In genomic region chrX:139932077-139932900, GRCh38 we compare ENCODE assay signal across 8 cellular contexts. TPM values are rescaled to one million over a fixed set of nuclear protein-coding genes. Genes with fewer than 3 reads are reported as not detected.
DNase-seq lines count a peak whose midpoint lies in the region; ATAC-seq and TF ChIP-seq lines count a peak whose summit lies in the region.

No MANE protein-coding gene starts in this region.

- TF ChIP-seq CTCF in lower lobe of right lung (IDR thresholded peaks at IDR 0.05): no peak

- H3K27me3 ChIP-seq in Karpas-422 (ENCODE audit: low read length) (no peaks in the 10 kb centered on the region), lower lobe of right lung (ENCODE audit: low read depth) (no peaks in the 10 kb centered on the region)

- no peaks in the 10 kb centered on the region for H3K9me3 ChIP-seq in Karpas-422 (ENCODE audit: low read length)
- no peaks in the 10 kb centered on the region for H3K9me3 ChIP-seq in lower lobe of right lung

- H3K79me2 ChIP-seq in Karpas-422 (ENCODE audit: low read length): peaks cover 43% of the 10 kb centered on the region

- H3K36me3 ChIP-seq in Karpas-422 (ENCODE audit: insufficient read depth, low read length) (no peaks in the 10 kb centered on the region), lower lobe of right lung (no peaks in the 10 kb centered on the region)

- H3K4me3 ChIP-seq in GM08714 (ENCODE audit: low read length) (peak overlapping the region; percentile 73), Karpas-422 (ENCODE audit: low read length) (peak overlapping the region; percentile 74), lower lobe of right lung (peak overlapping the region; percentile 71)

- ATAC-seq in GM21723 (IDR thresholded peaks at IDR 0.05; ENCODE audit: unreplicated experiment) (peak; percentile 47), lower lobe of right lung (peak; percentile 70 to 76)

- H3K4me1 ChIP-seq in Karpas-422 (ENCODE audit: low read length) (peaks cover 24% of the 10 kb centered on the region), lower lobe of right lung (peaks cover 3% of the 10 kb centered on the region)

- peak; percentile 65 for DNase-seq in Karpas-422
- peak; percentile 39 for DNase-seq in activated CD4-positive, alpha-beta T cell treated with anti-CD3 and anti-CD28 coated beads, Interleukin-2, amount 50 U/mL, for 1 hour
- peak; percentile 75 for DNase-seq in ecto neural progenitor cell (ENCODE audit: low spot score)
- peak; percentile 62 for DNase-seq in lower lobe of right lung
- DNase-seq in stimulated activated CD8-positive, alpha-beta memory T cell treated with anti-CD3 and anti-CD28 coated beads, Interleukin-2, amount 100 ng/mL, for 48 hours (ENCODE audit: low read depth in 2 of 2): peak; percentile 13 to 23
- no peak for DNase-seq in amniotic stem cell (lab: John Stamatoyannopoulos, UW)

- H3K9ac ChIP-seq in Karpas-422 (ENCODE audit: low read length): peak overlapping the region; percentile 86

- H3K27ac ChIP-seq in Karpas-422 (ENCODE audit: low read length): peak overlapping the region; percentile 59
- H3K27ac ChIP-seq in lower lobe of right lung: peak overlapping the region; percentile 95

- intact Hi-C loops in lower lobe of right lung (cut with DNase I): no loop called here

- H3K9me2 ChIP-seq in Karpas-422 (replicated peaks; ENCODE audit: insufficient read depth, low read length): no peaks in the 10 kb centered on the region

- H2AFZ ChIP-seq in Karpas-422 (ENCODE audit: low read length): peak overlapping the region; percentile 52; the same call in 1 of the 2 replicates

- H3K4me2 ChIP-seq in Karpas-422 (ENCODE audit: low read depth, low read length, poor library complexity, severe bottlenecking): peak overlapping the region; percentile 61

- H4K20me1 ChIP-seq in Karpas-422 (ENCODE audit: insufficient read depth, low read depth, low read length): no peaks in the 10 kb centered on the region

RNA-seq across cellular contexts. Expression of gene ATP11C, which starts 0.6 kb away (rescaled TPM):
- total RNA-seq in Karpas-422 (2014; rRNA removed; shearing (Covaris generic); ENCODE audit: low replicate concordance): 28.2 and 37.4 TPM in 2 replicates
- total RNA-seq in lower lobe of right lung: 14.2 TPM

RNA-seq across cellular contexts. Expression of gene CXorf66, which starts 33.0 kb away (rescaled TPM):
- not detected in 2 replicates for total RNA-seq in Karpas-422 (2014; rRNA removed; shearing (Covaris generic); ENCODE audit: low replicate concordance)
- not detected for total RNA-seq in lower lobe of right lung
